29 cellular contexts compared by ENCODE assay signal in the genomic region with DNA sequence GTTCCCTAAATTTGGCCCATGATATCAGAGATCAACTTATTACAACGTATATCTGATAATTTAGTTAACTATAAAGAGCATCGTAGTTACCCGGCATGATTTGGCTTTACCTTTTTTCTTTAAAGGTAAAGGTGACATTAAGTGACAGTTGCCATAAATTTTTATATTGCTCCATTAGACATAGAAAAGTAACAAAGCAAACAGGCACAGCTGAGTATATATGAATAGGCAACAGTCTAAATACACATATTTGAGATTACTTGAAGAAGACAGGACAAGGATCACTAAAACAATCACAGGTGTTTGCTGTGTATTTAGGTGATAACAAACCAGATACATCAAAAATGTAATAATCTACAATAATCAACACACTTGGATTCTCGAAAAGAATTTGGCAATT.
"Had no signal": no experiment of that assay in that cellular context is flagged by ENCODE, and none has a peak within 500 bp of the region (broad histone marks: within the 10 kb centered on the region; RNA-seq: fewer than 3 reads in every experiment).

No MANE protein-coding gene starts in this region.

- H3K36me3 Mint-ChIP-seq: WTC11 had no signal

- H3K9me3 Mint-ChIP-seq: endodermal cell; immature natural killer cell; natural killer cell treated with Interleukin-12 subunit alpha and Interleukin-12 subunit beta and Interleukin-15 and Interleukin-18, amount 100 ng/mL, for 72 hours had no signal

- DNase-seq: activated CD4-positive, alpha-beta T cell treated with anti-CD3 and anti-CD28 coated beads for 1 hour; activated CD4-positive, alpha-beta T cell treated with anti-CD3 and anti-CD28 coated beads, Interleukin-2, amount 50 U/mL, for 1 hour; activated CD8-positive, alpha-beta T cell treated with anti-CD3 and anti-CD28 coated beads for 36 hours; activated gamma-delta T cell treated with Interleukin-2 at 50 U/mL for 16 hours; activated naive CD4-positive, alpha-beta T cell treated with anti-CD3 and anti-CD28 coated beads, Interleukin-2, amount 50 U/mL, for 16 hours; activated naive CD8-positive, alpha-beta T cell treated with anti-CD3 and anti-CD28 coated beads, Interleukin-2, amount 50 U/mL, for 24 hours; activated T-cell treated with anti-CD3 and anti-CD28 coated beads, Interleukin-2, amount 50 U/mL, for 4 hours; amygdala; caudate nucleus; endodermal cell; foreskin fibroblast; head of caudate nucleus; hypothalamus; immature natural killer cell; mesendoderm; posterior cingulate gyrus; right cardiac atrium; stimulated activated CD4-positive, alpha-beta T cell treated with anti-CD3 and anti-CD28 coated beads, Interleukin-15, amount 100 ng/mL, for 24 hours; stimulated activated CD4-positive, alpha-beta T cell treated with anti-CD3 and anti-CD28 coated beads, Interleukin-2, amount 100 ng/mL, for 24 hours; stimulated activated naive B cell treated with anti-CD40 and anti-IgM and Interleukin-4, amounts not matched to agents 10 μg/mL and 1 μg/mL and 100 μg/mL, for 72 hours; stomach; thyroid gland; upper lobe of right lung had no signal

- H3K36me3 ChIP-seq: stomach, thyroid gland, upper lobe of right lung had no signal

- H3K27ac Mint-ChIP-seq: activated CD8-positive, alpha-beta T cell treated with anti-CD3 and anti-CD28 coated beads for 36 hours; activated naive CD8-positive, alpha-beta T cell treated with anti-CD3 and anti-CD28 coated beads, Interleukin-2, amount 50 U/mL, for 24 hours; activated T-helper 17 cell treated with anti-CD3 and anti-CD28 coated beads, Interleukin-2, amount 50 U/mL, for 72 hours; endodermal cell; immature natural killer cell; natural killer cell treated with Interleukin-12 subunit alpha and Interleukin-12 subunit beta and Interleukin-15 and Interleukin-18, amount 100 ng/mL, for 72 hours; stimulated activated naive B cell treated with anti-CD40 and anti-IgM and Interleukin-4, amounts not matched to agents 10 μg/mL and 1 μg/mL and 100 μg/mL, for 72 hours; WTC11 had no signal

- H3K4me3 ChIP-seq: lung, stomach, thyroid gland, upper lobe of right lung had no signal

- H3K27me3 ChIP-seq: stomach, thyroid gland, upper lobe of right lung had no signal

- H3K4me1 ChIP-seq: thyroid gland, upper lobe of right lung had no signal

- ATAC-seq: activated CD8-positive, alpha-beta T cell treated with anti-CD3 and anti-CD28 coated beads for 36 hours; activated naive CD8-positive, alpha-beta T cell treated with anti-CD3 and anti-CD28 coated beads, Interleukin-2, amount 50 U/mL, for 24 hours; activated T-cell treated with anti-CD3 and anti-CD28 coated beads, Interleukin-2, amount 50 U/mL, for 4 hours; activated T-helper 17 cell treated with anti-CD3 and anti-CD28 coated beads, Interleukin-2, amount 50 U/mL, for 72 hours; esophagus mucosa; left lobe of liver; natural killer cell treated with Interleukin-12 subunit alpha and Interleukin-12 subunit beta and Interleukin-15 and Interleukin-18, amount 100 ng/mL, for 72 hours; right cardiac atrium; stimulated activated naive B cell treated with anti-CD40 and anti-IgM and Interleukin-4, amounts not matched to agents 10 μg/mL and 1 μg/mL and 100 μg/mL, for 72 hours; upper lobe of right lung; WTC11 had no signal

- H3K9me3 ChIP-seq: stomach, thyroid gland, upper lobe of right lung had no signal

- H3K27ac ChIP-seq: stomach, thyroid gland, upper lobe of right lung had no signal
